1 cellular context compared by ENCODE assay signal in the genomic region with DNA sequence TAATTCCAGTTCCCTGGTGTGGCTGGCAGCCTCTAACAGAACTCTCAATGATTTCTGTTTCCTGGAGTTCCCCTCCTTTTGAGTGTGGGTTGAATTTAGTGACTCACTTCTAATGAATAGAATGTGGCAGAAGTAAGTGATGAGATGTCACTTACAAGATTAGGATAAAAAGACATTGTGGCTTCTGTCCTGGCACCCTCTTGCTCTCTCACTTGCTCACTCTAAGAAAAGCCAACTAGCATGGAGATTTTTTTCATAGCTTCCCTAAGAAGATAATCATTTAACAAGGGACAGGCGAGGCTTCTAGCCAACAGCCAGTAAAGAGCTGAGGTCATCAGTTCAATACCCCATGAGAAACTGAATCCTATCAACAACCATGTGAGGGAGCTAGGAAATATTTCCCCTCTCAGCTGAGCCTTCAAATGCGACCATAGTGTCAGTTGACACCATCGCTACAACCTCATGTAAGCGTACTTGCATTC.
A peak's percentile ranks its signal among the peaks of the same experiment; 100 is the strongest.
TF ChIP-seq lines count a peak whose summit lies in the region.

No MANE protein-coding gene starts in this region.

TF ChIP-seq in GM12878, 131 proteins besides CTCF, POLR2A, EP300 and RAD21 (continued from another document and continues in another):
- TF ChIP-seq, protein P1, sequence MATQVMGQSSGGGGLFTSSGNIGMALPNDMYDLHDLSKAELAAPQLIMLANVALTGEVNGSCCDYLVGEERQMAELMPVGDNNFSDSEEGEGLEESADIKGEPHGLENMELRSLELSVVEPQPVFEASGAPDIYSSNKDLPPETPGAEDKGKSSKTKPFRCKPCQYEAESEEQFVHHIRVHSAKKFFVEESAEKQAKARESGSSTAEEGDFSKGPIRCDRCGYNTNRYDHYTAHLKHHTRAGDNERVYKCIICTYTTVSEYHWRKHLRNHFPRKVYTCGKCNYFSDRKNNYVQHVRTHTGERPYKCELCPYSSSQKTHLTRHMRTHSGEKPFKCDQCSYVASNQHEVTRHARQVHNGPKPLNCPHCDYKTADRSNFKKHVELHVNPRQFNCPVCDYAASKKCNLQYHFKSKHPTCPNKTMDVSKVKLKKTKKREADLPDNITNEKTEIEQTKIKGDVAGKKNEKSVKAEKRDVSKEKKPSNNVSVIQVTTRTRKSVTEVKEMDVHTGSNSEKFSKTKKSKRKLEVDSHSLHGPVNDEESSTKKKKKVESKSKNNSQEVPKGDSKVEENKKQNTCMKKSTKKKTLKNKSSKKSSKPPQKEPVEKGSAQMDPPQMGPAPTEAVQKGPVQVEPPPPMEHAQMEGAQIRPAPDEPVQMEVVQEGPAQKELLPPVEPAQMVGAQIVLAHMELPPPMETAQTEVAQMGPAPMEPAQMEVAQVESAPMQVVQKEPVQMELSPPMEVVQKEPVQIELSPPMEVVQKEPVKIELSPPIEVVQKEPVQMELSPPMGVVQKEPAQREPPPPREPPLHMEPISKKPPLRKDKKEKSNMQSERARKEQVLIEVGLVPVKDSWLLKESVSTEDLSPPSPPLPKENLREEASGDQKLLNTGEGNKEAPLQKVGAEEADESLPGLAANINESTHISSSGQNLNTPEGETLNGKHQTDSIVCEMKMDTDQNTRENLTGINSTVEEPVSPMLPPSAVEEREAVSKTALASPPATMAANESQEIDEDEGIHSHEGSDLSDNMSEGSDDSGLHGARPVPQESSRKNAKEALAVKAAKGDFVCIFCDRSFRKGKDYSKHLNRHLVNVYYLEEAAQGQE (IDR thresholded peaks at IDR 0.05; ENCODE audit: low read depth, low read length): no peak
- TF ChIP-seq, protein P2, sequence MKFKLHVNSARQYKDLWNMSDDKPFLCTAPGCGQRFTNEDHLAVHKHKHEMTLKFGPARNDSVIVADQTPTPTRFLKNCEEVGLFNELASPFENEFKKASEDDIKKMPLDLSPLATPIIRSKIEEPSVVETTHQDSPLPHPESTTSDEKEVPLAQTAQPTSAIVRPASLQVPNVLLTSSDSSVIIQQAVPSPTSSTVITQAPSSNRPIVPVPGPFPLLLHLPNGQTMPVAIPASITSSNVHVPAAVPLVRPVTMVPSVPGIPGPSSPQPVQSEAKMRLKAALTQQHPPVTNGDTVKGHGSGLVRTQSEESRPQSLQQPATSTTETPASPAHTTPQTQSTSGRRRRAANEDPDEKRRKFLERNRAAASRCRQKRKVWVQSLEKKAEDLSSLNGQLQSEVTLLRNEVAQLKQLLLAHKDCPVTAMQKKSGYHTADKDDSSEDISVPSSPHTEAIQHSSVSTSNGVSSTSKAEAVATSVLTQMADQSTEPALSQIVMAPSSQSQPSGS (IDR thresholded peaks at IDR 0.05; ENCODE audit: low read length): no peak
- TF ChIP-seq EED (IDR thresholded peaks at IDR 0.05; ENCODE audit: low read depth) (0 out of 2 replicates have a peak, but pooled peaks have one; percentile 48), NR2C1 (IDR thresholded peaks at IDR 0.05) (no peak), ZNF274 (IDR thresholded peaks at IDR 0.05; ENCODE audit: insufficient read depth, insufficient read length) (no peak), TBL1XR1 (IDR thresholded peaks at IDR 0.05; ENCODE audit: low read depth, low read length) (no peak), FOS (IDR thresholded peaks at IDR 0.05; ENCODE audit: borderline replicate concordance, extremely low read depth, insufficient read length) (no peak), SMAD5 (IDR thresholded peaks at IDR 0.05; ENCODE audit: low read depth) (no peak), ZSCAN29 (IDR thresholded peaks at IDR 0.05) (no peak), SRF (IDR thresholded peaks at IDR 0.05; ENCODE audit: low read depth in 2 of 2, low read length in 2 of 2) (no peak), JUNB (IDR thresholded peaks at IDR 0.05) (peak; percentile 33; the same call in 1 of the 2 replicates), MXI1 (IDR thresholded peaks at IDR 0.05; ENCODE audit: low read depth, low read length) (no peak), ZBED1 (IDR thresholded peaks at IDR 0.05; ENCODE audit: borderline replicate concordance) (no peak), IKZF2 (IDR thresholded peaks at IDR 0.05) (peak; percentile 31 to 56; a peak in 2 of 4 replicates), PML (IDR thresholded peaks at IDR 0.05; ENCODE audit: low read length) (no peak), BCL11A (IDR thresholded peaks at IDR 0.05; ENCODE audit: low read depth, low read length) (0 out of 2 replicates have a peak, but pooled peaks have one; percentile 37), HDAC2 (IDR thresholded peaks at IDR 0.05) (no peak), NFIC (IDR thresholded peaks at IDR 0.05; ENCODE audit: low read depth, low read length) (peak; percentile 17; the same call in 1 of the 2 replicates), RBBP5 (conservative IDR thresholded peaks at IDR 0.05) (no peak), DPF2 (IDR thresholded peaks at IDR 0.05) (peak; percentile 20), ZNF217 (IDR thresholded peaks at IDR 0.05) (no peak), FOXM1 (IDR thresholded peaks at IDR 0.05; ENCODE audit: low read depth, low read length) (peak; percentile 28; the same call in 1 of the 2 replicates), RUNX3 (IDR thresholded peaks at IDR 0.05; ENCODE audit: low read length) (peak; percentile 43; the same call in 1 of the 2 replicates), ZZZ3 (IDR thresholded peaks at IDR 0.05; ENCODE audit: control insufficient read depth, insufficient read length, low read depth) (no peak), POU2F2 (IDR thresholded peaks at IDR 0.05; ENCODE audit: borderline replicate concordance, low read depth, low read length) (no peak), GATAD2B (conservative IDR thresholded peaks at IDR 0.05; ENCODE audit: low read depth) (no peak; the same call in 1 of the 2 replicates), BHLHE40 (IDR thresholded peaks at IDR 0.05; ENCODE audit: borderline replicate concordance in 1 of 2, low read depth in 2 of 2, low read length in 1 of 2) (peak in 1 of 2 experiments; percentile 34; a peak in 1 of 4 replicates), PAX8 (IDR thresholded peaks at IDR 0.05) (no peak), CBX5 (IDR thresholded peaks at IDR 0.05; ENCODE audit: low read depth) (no peak), SPI1 (IDR thresholded peaks at IDR 0.05; ENCODE audit: borderline replicate concordance, insufficient read depth, low read depth, low read length) (peak; percentile 22; the same call in 1 of the 2 replicates)
- TF ChIP-seq, protein P3, sequence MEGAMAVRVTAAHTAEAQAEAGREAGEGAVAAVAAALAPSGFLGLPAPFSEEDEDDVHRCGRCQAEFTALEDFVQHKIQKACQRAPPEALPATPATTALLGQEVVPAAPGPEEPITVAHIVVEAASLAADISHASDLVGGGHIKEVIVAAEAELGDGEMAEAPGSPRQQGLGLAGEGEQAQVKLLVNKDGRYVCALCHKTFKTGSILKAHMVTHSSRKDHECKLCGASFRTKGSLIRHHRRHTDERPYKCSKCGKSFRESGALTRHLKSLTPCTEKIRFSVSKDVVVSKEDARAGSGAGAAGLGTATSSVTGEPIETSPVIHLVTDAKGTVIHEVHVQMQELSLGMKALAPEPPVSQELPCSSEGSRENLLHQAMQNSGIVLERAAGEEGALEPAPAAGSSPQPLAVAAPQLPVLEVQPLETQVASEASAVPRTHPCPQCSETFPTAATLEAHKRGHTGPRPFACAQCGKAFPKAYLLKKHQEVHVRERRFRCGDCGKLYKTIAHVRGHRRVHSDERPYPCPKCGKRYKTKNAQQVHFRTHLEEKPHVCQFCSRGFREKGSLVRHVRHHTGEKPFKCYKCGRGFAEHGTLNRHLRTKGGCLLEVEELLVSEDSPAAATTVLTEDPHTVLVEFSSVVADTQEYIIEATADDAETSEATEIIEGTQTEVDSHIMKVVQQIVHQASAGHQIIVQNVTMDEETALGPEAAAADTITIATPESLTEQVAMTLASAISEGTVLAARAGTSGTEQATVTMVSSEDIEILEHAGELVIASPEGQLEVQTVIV (IDR thresholded peaks at IDR 0.05; ENCODE audit: borderline replicate concordance, partially characterized antibody): no peak
- TF ChIP-seq, protein P4, sequence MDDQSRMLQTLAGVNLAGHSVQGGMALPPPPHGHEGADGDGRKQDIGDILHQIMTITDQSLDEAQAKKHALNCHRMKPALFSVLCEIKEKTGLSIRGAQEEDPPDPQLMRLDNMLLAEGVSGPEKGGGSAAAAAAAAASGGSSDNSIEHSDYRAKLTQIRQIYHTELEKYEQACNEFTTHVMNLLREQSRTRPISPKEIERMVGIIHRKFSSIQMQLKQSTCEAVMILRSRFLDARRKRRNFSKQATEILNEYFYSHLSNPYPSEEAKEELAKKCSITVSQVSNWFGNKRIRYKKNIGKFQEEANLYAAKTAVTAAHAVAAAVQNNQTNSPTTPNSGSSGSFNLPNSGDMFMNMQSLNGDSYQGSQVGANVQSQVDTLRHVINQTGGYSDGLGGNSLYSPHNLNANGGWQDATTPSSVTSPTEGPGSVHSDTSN (IDR thresholded peaks at IDR 0.05; ENCODE audit: insufficient replicate concordance, low read depth, low read length): no peak
- TF ChIP-seq, protein P5, sequence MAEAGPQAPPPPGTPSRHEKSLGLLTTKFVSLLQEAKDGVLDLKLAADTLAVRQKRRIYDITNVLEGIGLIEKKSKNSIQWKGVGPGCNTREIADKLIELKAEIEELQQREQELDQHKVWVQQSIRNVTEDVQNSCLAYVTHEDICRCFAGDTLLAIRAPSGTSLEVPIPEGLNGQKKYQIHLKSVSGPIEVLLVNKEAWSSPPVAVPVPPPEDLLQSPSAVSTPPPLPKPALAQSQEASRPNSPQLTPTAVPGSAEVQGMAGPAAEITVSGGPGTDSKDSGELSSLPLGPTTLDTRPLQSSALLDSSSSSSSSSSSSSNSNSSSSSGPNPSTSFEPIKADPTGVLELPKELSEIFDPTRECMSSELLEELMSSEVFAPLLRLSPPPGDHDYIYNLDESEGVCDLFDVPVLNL (IDR thresholded peaks at IDR 0.05; ENCODE audit: low read depth, low read length): no peak
- TF ChIP-seq, protein P6, sequence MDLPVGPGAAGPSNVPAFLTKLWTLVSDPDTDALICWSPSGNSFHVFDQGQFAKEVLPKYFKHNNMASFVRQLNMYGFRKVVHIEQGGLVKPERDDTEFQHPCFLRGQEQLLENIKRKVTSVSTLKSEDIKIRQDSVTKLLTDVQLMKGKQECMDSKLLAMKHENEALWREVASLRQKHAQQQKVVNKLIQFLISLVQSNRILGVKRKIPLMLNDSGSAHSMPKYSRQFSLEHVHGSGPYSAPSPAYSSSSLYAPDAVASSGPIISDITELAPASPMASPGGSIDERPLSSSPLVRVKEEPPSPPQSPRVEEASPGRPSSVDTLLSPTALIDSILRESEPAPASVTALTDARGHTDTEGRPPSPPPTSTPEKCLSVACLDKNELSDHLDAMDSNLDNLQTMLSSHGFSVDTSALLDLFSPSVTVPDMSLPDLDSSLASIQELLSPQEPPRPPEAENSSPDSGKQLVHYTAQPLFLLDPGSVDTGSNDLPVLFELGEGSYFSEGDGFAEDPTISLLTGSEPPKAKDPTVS (IDR thresholded peaks at IDR 0.05; ENCODE audit: low read depth, low read length): no peak
- TF ChIP-seq, protein P7, sequence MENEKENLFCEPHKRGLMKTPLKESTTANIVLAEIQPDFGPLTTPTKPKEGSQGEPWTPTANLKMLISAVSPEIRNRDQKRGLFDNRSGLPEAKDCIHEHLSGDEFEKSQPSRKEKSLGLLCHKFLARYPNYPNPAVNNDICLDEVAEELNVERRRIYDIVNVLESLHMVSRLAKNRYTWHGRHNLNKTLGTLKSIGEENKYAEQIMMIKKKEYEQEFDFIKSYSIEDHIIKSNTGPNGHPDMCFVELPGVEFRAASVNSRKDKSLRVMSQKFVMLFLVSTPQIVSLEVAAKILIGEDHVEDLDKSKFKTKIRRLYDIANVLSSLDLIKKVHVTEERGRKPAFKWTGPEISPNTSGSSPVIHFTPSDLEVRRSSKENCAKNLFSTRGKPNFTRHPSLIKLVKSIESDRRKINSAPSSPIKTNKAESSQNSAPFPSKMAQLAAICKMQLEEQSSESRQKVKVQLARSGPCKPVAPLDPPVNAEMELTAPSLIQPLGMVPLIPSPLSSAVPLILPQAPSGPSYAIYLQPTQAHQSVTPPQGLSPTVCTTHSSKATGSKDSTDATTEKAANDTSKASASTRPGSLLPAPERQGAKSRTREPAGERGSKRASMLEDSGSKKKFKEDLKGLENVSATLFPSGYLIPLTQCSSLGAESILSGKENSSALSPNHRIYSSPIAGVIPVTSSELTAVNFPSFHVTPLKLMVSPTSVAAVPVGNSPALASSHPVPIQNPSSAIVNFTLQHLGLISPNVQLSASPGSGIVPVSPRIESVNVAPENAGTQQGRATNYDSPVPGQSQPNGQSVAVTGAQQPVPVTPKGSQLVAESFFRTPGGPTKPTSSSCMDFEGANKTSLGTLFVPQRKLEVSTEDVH (IDR thresholded peaks at IDR 0.05; ENCODE audit: low read depth, partially characterized antibody): no peak
- TF ChIP-seq, protein P8, sequence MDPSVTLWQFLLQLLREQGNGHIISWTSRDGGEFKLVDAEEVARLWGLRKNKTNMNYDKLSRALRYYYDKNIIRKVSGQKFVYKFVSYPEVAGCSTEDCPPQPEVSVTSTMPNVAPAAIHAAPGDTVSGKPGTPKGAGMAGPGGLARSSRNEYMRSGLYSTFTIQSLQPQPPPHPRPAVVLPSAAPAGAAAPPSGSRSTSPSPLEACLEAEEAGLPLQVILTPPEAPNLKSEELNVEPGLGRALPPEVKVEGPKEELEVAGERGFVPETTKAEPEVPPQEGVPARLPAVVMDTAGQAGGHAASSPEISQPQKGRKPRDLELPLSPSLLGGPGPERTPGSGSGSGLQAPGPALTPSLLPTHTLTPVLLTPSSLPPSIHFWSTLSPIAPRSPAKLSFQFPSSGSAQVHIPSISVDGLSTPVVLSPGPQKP (IDR thresholded peaks at IDR 0.05; ENCODE audit: low read depth, low read length): no peak
- TF ChIP-seq, protein P9, sequence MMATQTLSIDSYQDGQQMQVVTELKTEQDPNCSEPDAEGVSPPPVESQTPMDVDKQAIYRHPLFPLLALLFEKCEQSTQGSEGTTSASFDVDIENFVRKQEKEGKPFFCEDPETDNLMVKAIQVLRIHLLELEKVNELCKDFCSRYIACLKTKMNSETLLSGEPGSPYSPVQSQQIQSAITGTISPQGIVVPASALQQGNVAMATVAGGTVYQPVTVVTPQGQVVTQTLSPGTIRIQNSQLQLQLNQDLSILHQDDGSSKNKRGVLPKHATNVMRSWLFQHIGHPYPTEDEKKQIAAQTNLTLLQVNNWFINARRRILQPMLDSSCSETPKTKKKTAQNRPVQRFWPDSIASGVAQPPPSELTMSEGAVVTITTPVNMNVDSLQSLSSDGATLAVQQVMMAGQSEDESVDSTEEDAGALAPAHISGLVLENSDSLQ (IDR thresholded peaks at IDR 0.05): peak; percentile 54
- TF ChIP-seq, protein P10, sequence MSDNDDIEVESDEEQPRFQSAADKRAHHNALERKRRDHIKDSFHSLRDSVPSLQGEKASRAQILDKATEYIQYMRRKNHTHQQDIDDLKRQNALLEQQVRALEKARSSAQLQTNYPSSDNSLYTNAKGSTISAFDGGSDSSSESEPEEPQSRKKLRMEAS (IDR thresholded peaks at IDR 0.05; ENCODE audit: low read depth, low read length): no peak
